In the genomic region with DNA sequence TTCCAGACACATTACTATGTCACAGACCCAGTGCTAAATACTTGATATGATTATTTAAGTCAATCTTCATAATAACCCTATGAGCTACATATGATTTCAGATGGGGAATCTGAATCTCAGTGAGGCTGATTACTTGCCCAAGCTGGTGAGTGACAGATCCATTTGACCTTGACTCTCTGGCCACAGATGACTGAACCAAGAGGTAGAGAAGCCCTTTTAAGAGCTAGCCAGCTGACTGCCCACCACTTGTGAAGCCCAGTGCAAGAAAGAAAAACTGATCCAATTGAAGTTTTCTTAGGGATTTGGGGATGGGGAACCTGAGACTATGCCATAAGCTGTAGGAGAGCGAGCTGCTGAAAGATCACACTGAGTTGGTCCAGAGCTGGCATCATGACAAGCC, we compare ENCODE assay signal across 33 cellular contexts.
"Had no signal": no experiment of that assay in that cellular context is flagged by ENCODE, and none has a peak within 500 bp of the region (broad histone marks: within the 10 kb centered on the region; RNA-seq: fewer than 3 reads in every experiment).

No MANE protein-coding gene starts in this region.

- H3K9me3 Mint-ChIP-seq: effector memory CD8-positive, alpha-beta T cell had no signal

- H3K9me3 ChIP-seq: adrenal gland, body of pancreas, esophagus muscularis mucosa, gastrocnemius medialis had no signal

- H3K4me3 ChIP-seq: adrenal gland, body of pancreas, esophagus muscularis mucosa, gastrocnemius medialis had no signal

- H3K4me1 ChIP-seq: adrenal gland, body of pancreas, esophagus muscularis mucosa had no signal

- DNase-seq: activated B cell treated with CpG ODN at 0.5 μM for 24 hours; activated CD4-positive, alpha-beta T cell treated with anti-CD3 and anti-CD28 coated beads for 48 hours; activated CD4-positive, alpha-beta T cell treated with anti-CD3 and anti-CD28 coated beads, Interleukin-2, amount 50 U/mL, for 1 hour; activated CD4-positive, alpha-beta T cell treated with anti-CD3 and anti-CD28 coated beads, Interleukin-2, amount 50 U/mL, for 48 hours; activated CD8-positive, alpha-beta memory T cell treated with anti-CD3 and anti-CD28 coated beads for 24 hours; activated CD8-positive, alpha-beta T cell treated with anti-CD3 and anti-CD28 coated beads for 36 hours; activated effector memory CD4-positive, alpha-beta T cell treated with Interleukin-2 at 50 U/mL for 16 hours; activated gamma-delta T cell treated with Interleukin-2 at 50 U/mL for 16 hours; activated naive CD4-positive, alpha-beta T cell treated with anti-CD3 and anti-CD28 coated beads for 36 hours; activated T-cell treated with anti-CD3 and anti-CD28 coated beads, Interleukin-2, amount 50 U/mL, for 4 hours; adrenal gland; amygdala; aorta; body of pancreas; caudate nucleus; cortex of kidney; dermis blood vessel endothelial cell; effector CD4-positive, alpha-beta T cell; effector memory CD8-positive, alpha-beta T cell; erythroblast; foreskin keratinocyte; gastrocnemius medialis; glutamatergic neuron; T-helper 1 cell; T-helper 17 cell; T1000; WERI-Rb-1 had no signal

- H3K27ac Mint-ChIP-seq: activated B cell treated with CpG ODN at 0.5 μM for 24 hours; activated CD8-positive, alpha-beta T cell treated with anti-CD3 and anti-CD28 coated beads for 36 hours; activated naive CD4-positive, alpha-beta T cell treated with anti-CD3 and anti-CD28 coated beads for 36 hours; activated naive CD4-positive, alpha-beta T cell treated with anti-CD3 and anti-CD28 coated beads, Interleukin-2, amount 50 U/mL, for 72 hours; activated T-helper 17 cell treated with anti-CD3 and anti-CD28 coated beads, Interleukin-2, amount 50 U/mL, for 72 hours; T-helper 17 cell; T-helper 2 cell treated with Interferon-gamma antibody and Interleukin-4, amounts not matched to agents 5 μg/mL and 100 μg/mL, for 36 hours had no signal

- H3K27me3 ChIP-seq: adrenal gland, body of pancreas, esophagus muscularis mucosa, foreskin keratinocyte, gastrocnemius medialis had no signal

- H3K36me3 ChIP-seq: adrenal gland, esophagus muscularis mucosa, gastrocnemius medialis, WERI-Rb-1 had no signal

- H3K27me3 Mint-ChIP-seq: activated B cell treated with CpG ODN at 0.5 μM for 24 hours; activated CD8-positive, alpha-beta T cell treated with anti-CD3 and anti-CD28 coated beads for 36 hours; activated T-helper 17 cell treated with anti-CD3 and anti-CD28 coated beads, Interleukin-2, amount 50 U/mL, for 72 hours; effector memory CD8-positive, alpha-beta T cell; T-helper 17 cell had no signal

- H3K4me3 Mint-ChIP-seq: activated B cell treated with CpG ODN at 0.5 μM for 24 hours; activated CD8-positive, alpha-beta T cell treated with anti-CD3 and anti-CD28 coated beads for 36 hours; activated naive CD4-positive, alpha-beta T cell treated with anti-CD3 and anti-CD28 coated beads for 36 hours; activated T-cell treated with anti-CD3 and anti-CD28 coated beads, Interleukin-2, amount 50 U/mL, for 4 hours; activated T-helper 17 cell treated with anti-CD3 and anti-CD28 coated beads, Interleukin-2, amount 50 U/mL, for 72 hours; effector memory CD8-positive, alpha-beta T cell; T-helper 17 cell; T-helper 2 cell treated with Interferon-gamma antibody and Interleukin-4, amounts not matched to agents 5 μg/mL and 100 μg/mL, for 36 hours had no signal

- H3K27ac ChIP-seq: adrenal gland, body of pancreas, esophagus muscularis mucosa, foreskin keratinocyte, gastrocnemius medialis, WERI-Rb-1 had no signal

- FAIRE-seq: colon had no signal

- ATAC-seq: activated CD4-positive, CD25-positive, alpha-beta regulatory T cell treated with anti-CD3 and anti-CD28 coated beads, Interleukin-2, amount 50 U/mL, for 24 hours; activated CD8-positive, alpha-beta T cell treated with anti-CD3 and anti-CD28 coated beads for 36 hours; activated naive CD4-positive, alpha-beta T cell treated with anti-CD3 and anti-CD28 coated beads, Interleukin-2, amount 50 U/mL, for 72 hours; activated T-cell treated with anti-CD3 and anti-CD28 coated beads, Interleukin-2, amount 50 U/mL, for 4 hours; activated T-helper 17 cell treated with anti-CD3 and anti-CD28 coated beads, Interleukin-2, amount 50 U/mL, for 72 hours; body of pancreas; effector memory CD8-positive, alpha-beta T cell; foreskin keratinocyte; gastrocnemius medialis; T-helper 17 cell had no signal
